ENCODE assay signal across 25 cellular contexts in genomic region chr6:30857537-30857936, GRCh38. TPM values are rescaled to one million over a fixed set of nuclear protein-coding genes. Genes with fewer than 3 reads are reported as not detected.
DNase-seq lines count a peak whose midpoint lies in the region; ATAC-seq lines count a peak whose summit lies in the region.
"Had no signal": no experiment of that assay in that cellular context is flagged by ENCODE, and none has a peak within 500 bp of the region (broad histone marks: within the 10 kb centered on the region; RNA-seq: fewer than 3 reads in every experiment).

No MANE protein-coding gene starts in this region.

- peaks cover 3 to 13% (median 7%) of the 10 kb centered on the region in 3 donors for H3K27me3 Mint-ChIP-seq in naive B cell

- peak; percentile 12 for DNase-seq in NCI-H2227 (lab: John Stamatoyannopoulos, UW; ENCODE audit: unreplicated experiment)
- DNase-seq in NCI-H2227 treated with DMSO at 0.1 percent for 48 hours (lab: John Stamatoyannopoulos, UW), result no peak
- peak; percentile 37 for DNase-seq in SW480 (ENCODE audit: low spot score)
- no peak for DNase-seq in naive B cell
- no peak for DNase-seq in NCI-H1417 treated with DMSO at 0.1 percent for 48 hours (lab: John Stamatoyannopoulos, UW)
- no peak for DNase-seq in NCI-H345 (lab: John Stamatoyannopoulos, UW)
- no peak for DNase-seq in activated effector memory CD4-positive, alpha-beta T cell treated with anti-CD3 and anti-CD28 coated beads, Interleukin-2, amount 50 U/mL, for 16 hours
- DNase-seq: 8988T; activated CD4-positive, alpha-beta T cell treated with anti-CD3 and anti-CD28 coated beads for 48 hours; activated naive CD4-positive, alpha-beta T cell treated with anti-CD3 and anti-CD28 coated beads, Interleukin-2, amount 10 ng/mL, durations not matched to agents 7 days and 5 days; activated T-cell treated with anti-CD3 and anti-CD28 coated beads, Interleukin-2, amount 50 U/mL, for 72 hours; DMS79; head of caudate nucleus; left ventricle myocardium inferior; midbrain; MV-4-11; NCI-H2081; NCI-H510A treated with DMSO at 0.1 percent for 48 hours; NK-92 treated with Interleukin-12 subunit alpha and Interleukin-12 subunit beta, amount 100 ng/mL, for 24 hours; SJCRH30; stimulated activated CD4-positive, alpha-beta T cell treated with anti-CD3 and anti-CD28 coated beads, Interleukin-1b, Interleukin-23, amount 100 ng/mL, for 48 hours had no signal

- H3K4me3 Mint-ChIP-seq in naive B cell, result no peak overlapping the region
- H3K4me3 Mint-ChIP-seq: activated naive CD4-positive, alpha-beta T cell treated with anti-CD3 and anti-CD28 coated beads, Interleukin-2, amount 10 ng/mL, durations not matched to agents 7 days and 5 days; activated T-cell treated with anti-CD3 and anti-CD28 coated beads, Interleukin-2, amount 50 U/mL, for 72 hours; central memory CD8-positive, alpha-beta T cell; stimulated activated effector memory CD8-positive, alpha-beta T cell treated with anti-CD3 and anti-CD28 coated beads, Interleukin-12 subunit alpha, Interleukin-12 subunit beta, amount 100 ng/mL, for 72 hours had no signal

- peaks cover 8 to 13% of the 10 kb centered on the region in 2 donors for H3K36me3 Mint-ChIP-seq in naive B cell
- H3K36me3 Mint-ChIP-seq: stimulated activated effector memory CD8-positive, alpha-beta T cell treated with anti-CD3 and anti-CD28 coated beads, Interleukin-12 subunit alpha, Interleukin-12 subunit beta, amount 100 ng/mL, for 72 hours had no signal

- H3K4me1 Mint-ChIP-seq in naive B cell, result peaks cover 6 to 11% (median 9%) of the 10 kb centered on the region in 3 donors
- H3K4me1 Mint-ChIP-seq: activated naive CD4-positive, alpha-beta T cell treated with anti-CD3 and anti-CD28 coated beads, Interleukin-2, amount 10 ng/mL, durations not matched to agents 7 days and 5 days; central memory CD8-positive, alpha-beta T cell had no signal

- ATAC-seq in naive B cell (ENCODE audit: low read depth in 2 of 2) (peak; percentile 34 to 43), HG03108 (IDR thresholded peaks at IDR 0.05; ENCODE audit: unreplicated experiment) (no peak)
- ATAC-seq: activated T-cell treated with anti-CD3 and anti-CD28 coated beads, Interleukin-2, amount 50 U/mL, for 72 hours; Panc1; stimulated activated effector memory CD8-positive, alpha-beta T cell treated with anti-CD3 and anti-CD28 coated beads, Interleukin-12 subunit alpha, Interleukin-12 subunit beta, amount 100 ng/mL, for 72 hours had no signal

- H3K27ac Mint-ChIP-seq in naive B cell, result no peak overlapping the region
- H3K27ac Mint-ChIP-seq: activated naive CD4-positive, alpha-beta T cell treated with anti-CD3 and anti-CD28 coated beads, Interleukin-2, amount 10 ng/mL, durations not matched to agents 7 days and 5 days; activated T-cell treated with anti-CD3 and anti-CD28 coated beads, Interleukin-2, amount 50 U/mL, for 72 hours had no signal

- peaks cover 4 to 30% (median 26%) of the 10 kb centered on the region in 7 donors for H3K9me3 Mint-ChIP-seq in naive B cell
- H3K9me3 Mint-ChIP-seq: central memory CD8-positive, alpha-beta T cell had no signal

RNA-seq across cellular contexts. Expression of gene DDR1, which starts 26.8 kb away (rescaled TPM):
- 1 to 10 TPM; 3.6 to 8.0 (median 4.4) TPM for polyA plus RNA-seq in naive B cell (ENCODE audit: low read depth in 6 of 6)

RNA-seq across cellular contexts. Expression of gene GTF2H4, which starts 50.5 kb away (rescaled TPM):
- 10 to 100 TPM in 3 of 6 donors, 1 to 10 TPM in 3; 7.6 to 11.5 (median 9.6) TPM for polyA plus RNA-seq in naive B cell (ENCODE audit: low read depth in 6 of 6)

RNA-seq across cellular contexts. Expression of gene VARS2, which starts 56.5 kb away (rescaled TPM):
- polyA plus RNA-seq in naive B cell (ENCODE audit: low read depth in 6 of 6), result 10 to 100 TPM in 5 of 6 donors, 1 to 10 TPM in 1; 1.2 to 28.4 (median 19.4) TPM

Comparison
In these comparisons a context has a peak if more than half of its experiments do, and no peak if none do; other contexts are left out.
1. DNase-seq: peak in NCI-H2227 (single experiment) and SW480 (single experiment); none in NCI-H2227 treated with DMSO at 0.1 percent for 48 hours (single experiment), naive B cell (single experiment), NCI-H1417 treated with DMSO at 0.1 percent for 48 hours (single experiment), NCI-H345 (single experiment) and activated effector memory CD4-positive, alpha-beta T cell treated with anti-CD3 and anti-CD28 coated beads, Interleukin-2, amount 50 U/mL, for 16 hours (single experiment).